Comparison of ENCODE assay signal across 16 cellular contexts in the genomic region with DNA sequence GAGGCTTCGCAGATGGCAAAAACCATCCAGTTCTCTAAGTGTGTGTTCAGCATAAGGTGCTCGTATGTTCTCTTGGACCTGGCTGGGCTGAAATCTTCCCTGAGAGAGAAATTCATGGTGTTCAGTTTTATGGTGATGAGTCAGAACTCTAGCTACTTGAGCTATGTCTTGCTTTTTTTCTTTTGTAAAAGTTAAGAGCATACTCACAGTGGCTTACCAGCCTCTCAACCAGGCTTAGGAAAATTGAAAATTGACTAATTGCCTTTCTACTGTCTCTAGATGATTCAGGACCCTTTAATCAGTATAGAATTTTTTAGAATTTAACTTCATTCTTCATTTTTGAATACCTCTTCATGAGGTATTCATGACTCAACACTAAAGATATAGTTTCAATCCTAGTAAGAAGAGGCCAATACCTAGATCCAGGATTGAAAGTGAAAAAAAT.
DNase-seq lines count a peak whose midpoint lies in the region; ATAC-seq and TF ChIP-seq lines count a peak whose summit lies in the region.
"Had no signal": no experiment of that assay in that cellular context is flagged by ENCODE, and none has a peak within 500 bp of the region (broad histone marks: within the 10 kb centered on the region; RNA-seq: fewer than 3 reads in every experiment).

No MANE protein-coding gene starts in this region.

- H3K4me3 ChIP-seq in fibroblast of pulmonary artery (replicated peaks; ENCODE audit: low read depth, low read length) (no peak overlapping the region), endodermal cell (ENCODE audit: low read length) (no peak overlapping the region)
- H3K4me3 ChIP-seq: stomach had no signal

- H3K4me1 ChIP-seq in endodermal cell (ENCODE audit: control insufficient read depth, insufficient read depth, low read length) = no peaks in the 10 kb centered on the region
- H3K4me1 ChIP-seq: stomach had no signal

- peaks cover 15% of the 10 kb centered on the region for H3K9me3 ChIP-seq in endodermal cell (ENCODE audit: control insufficient read depth, low read length)

- TF ChIP-seq CTCF in fibroblast of pulmonary artery (IDR thresholded peaks at IDR 0.05; ENCODE audit: low read length, missing control alignments) (no peak), endodermal cell (conservative IDR thresholded peaks at IDR 0.05) (no peak)

- H3K36me3 ChIP-seq in endodermal cell (ENCODE audit: control insufficient read depth, insufficient read depth, low read length) = no peaks in the 10 kb centered on the region
- H3K36me3 ChIP-seq: stomach had no signal

- H3K9me3 Mint-ChIP-seq in endodermal cell = peaks cover 10% of the 10 kb centered on the region
- H3K9me3 Mint-ChIP-seq: activated naive CD8-positive, alpha-beta T cell treated with anti-CD3 and anti-CD28 coated beads, Interleukin-2, amount 10 ng/mL, durations not matched to agents 7 days and 5 days had no signal

- H3K9ac ChIP-seq in endodermal cell (ENCODE audit: extremely low read depth, low read length, poor library complexity, severe bottlenecking) = no peak overlapping the region

- 96 to 100% methylated on average over 1 to 2 of the region's 2 CpGs for WGBS in endodermal cell (ENCODE audit: insufficient coverage in 1 of 2, insufficient read length in 1 of 2), 2 experiments

- peaks cover 4% of the 10 kb centered on the region for H3K36me3 Mint-ChIP-seq in endodermal cell (ENCODE audit: low read depth)
- H3K36me3 Mint-ChIP-seq: activated naive CD8-positive, alpha-beta T cell treated with anti-CD3 and anti-CD28 coated beads, Interleukin-2, amount 10 ng/mL, durations not matched to agents 7 days and 5 days had no signal

- no peak overlapping the region for H3K27ac ChIP-seq in endodermal cell (ENCODE audit: low read depth, low read length)
- H3K27ac ChIP-seq: C4-2B, stomach had no signal

- H3K27ac Mint-ChIP-seq in endodermal cell = no peak overlapping the region
- H3K27ac Mint-ChIP-seq: activated naive CD8-positive, alpha-beta T cell treated with anti-CD3 and anti-CD28 coated beads, Interleukin-2, amount 10 ng/mL, durations not matched to agents 7 days and 5 days had no signal

- no peaks in the 10 kb centered on the region for H3K27me3 ChIP-seq in endodermal cell (ENCODE audit: control insufficient read depth, insufficient read depth, low read length, poor library complexity, severe bottlenecking)
- H3K27me3 ChIP-seq: stomach had no signal

- peaks cover 3% of the 10 kb centered on the region for H3K4me1 Mint-ChIP-seq in endodermal cell
- H3K4me1 Mint-ChIP-seq: activated naive CD8-positive, alpha-beta T cell treated with anti-CD3 and anti-CD28 coated beads, Interleukin-2, amount 10 ng/mL, durations not matched to agents 7 days and 5 days had no signal

- peak; percentile 65 for ATAC-seq in GM21825 (IDR thresholded peaks at IDR 0.05; ENCODE audit: unreplicated experiment)
- peak; percentile 33 for ATAC-seq in HG03469 (IDR thresholded peaks at IDR 0.05; ENCODE audit: unreplicated experiment)
- ATAC-seq: HCT116 had no signal

- H3K4me3 Mint-ChIP-seq in endodermal cell = no peak overlapping the region
- H3K4me3 Mint-ChIP-seq: activated naive CD8-positive, alpha-beta T cell treated with anti-CD3 and anti-CD28 coated beads, Interleukin-2, amount 10 ng/mL, durations not matched to agents 7 days and 5 days had no signal

- DNase-seq in GM03348 (ENCODE audit: low spot score) (peak; percentile 48), fibroblast of pulmonary artery (ENCODE audit: low read depth) (peak; percentile 12), hepatic stellate cell (ENCODE audit: low spot score) (no peak), A172 (ENCODE audit: low spot score) (no peak), endodermal cell (no peak), SW480 (ENCODE audit: low spot score) (no peak)
- DNase-seq: activated CD4-positive, alpha-beta T cell treated with anti-CD3 and anti-CD28 coated beads, Interleukin-2, amount 50 U/mL, for 1 hour; activated naive CD8-positive, alpha-beta T cell treated with anti-CD3 and anti-CD28 coated beads, Interleukin-2, amount 10 ng/mL, durations not matched to agents 7 days and 5 days; effector memory CD4-positive, alpha-beta T cell; NCI-H510A; stimulated activated CD4-positive, alpha-beta T cell treated with anti-CD3 and anti-CD28 coated beads, Interleukin-1b, Interleukin-23, amount 100 ng/mL, for 48 hours; stomach had no signal

- H3K27me3 Mint-ChIP-seq in endodermal cell (ENCODE audit: insufficient read depth) = no peaks in the 10 kb centered on the region
- H3K27me3 Mint-ChIP-seq: activated naive CD8-positive, alpha-beta T cell treated with anti-CD3 and anti-CD28 coated beads, Interleukin-2, amount 10 ng/mL, durations not matched to agents 7 days and 5 days had no signal

Comparison
In these comparisons a context has a peak if more than half of its experiments do, and no peak if none do; other contexts are left out.
1. DNase-seq: peak in GM03348 (single experiment) and fibroblast of pulmonary artery (single experiment); none in hepatic stellate cell (single experiment), A172 (single experiment), endodermal cell (single experiment) and SW480 (single experiment).